Comparison of ENCODE assay signal across 7 cellular contexts in the genomic region with DNA sequence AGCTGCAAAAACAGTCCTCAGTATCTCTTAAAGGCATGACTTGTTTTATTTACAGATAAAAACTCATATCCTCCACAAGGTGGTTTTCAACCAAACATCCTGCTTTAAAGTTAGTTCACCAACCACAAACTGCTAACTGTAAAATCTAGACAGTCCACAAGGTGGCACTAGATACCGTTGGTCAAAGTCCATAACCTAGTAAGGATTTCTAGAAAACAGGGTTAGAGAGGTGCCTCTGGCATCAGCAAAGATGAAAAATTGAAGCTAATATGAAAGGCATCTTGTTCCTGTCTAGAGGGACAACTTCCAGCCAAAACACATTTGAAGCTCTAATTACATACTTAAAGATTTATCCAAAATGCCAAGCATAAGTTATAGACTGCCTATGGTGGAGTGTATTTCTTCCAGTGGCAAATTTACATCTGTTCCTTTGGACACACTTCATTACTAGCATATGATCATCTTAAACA. TPM values are rescaled to one million over a fixed set of nuclear protein-coding genes. Genes with fewer than 3 reads are reported as not detected.
DNase-seq lines count a peak whose midpoint lies in the region; ATAC-seq and TF ChIP-seq lines count a peak whose summit lies in the region.

No MANE protein-coding gene starts in this region.

- H3K27me3 Mint-ChIP-seq in activated T-cell treated with anti-CD3 and anti-CD28 coated beads, Interleukin-2, amount 50 U/mL, for 4 hours (ENCODE audit: low read depth): peaks cover 2% of the 10 kb centered on the region

- POLR2A ChIA-PET in IMR-90 (lab: Charles Lee; ENCODE audit: unreplicated experiment): no interaction called here

- no peaks in the 10 kb centered on the region for H3K9me3 ChIP-seq in IMR-90 (ENCODE audit: control insufficient read depth, insufficient read depth, low read length)
- H3K9me3 ChIP-seq in NT2/D1 (ENCODE audit: insufficient read depth, low read length): peaks cover 21% of the 10 kb centered on the region
- H3K9me3 ChIP-seq in parathyroid adenoma (ENCODE audit: control insufficient read depth, low read length): no peaks in the 10 kb centered on the region

- dilution Hi-C loops in IMR-90 (cut with HindIII; ENCODE audit: low sequenced_read_pairs, unreplicated experiment): no loop called here

- no peaks in the 10 kb centered on the region for H3K9me3 Mint-ChIP-seq in activated T-cell treated with anti-CD3 and anti-CD28 coated beads, Interleukin-2, amount 50 U/mL, for 4 hours

- no peak overlapping the region for H2BK5ac ChIP-seq in IMR-90 (ENCODE audit: low read depth, low read length, poor library complexity, severe bottlenecking)

- no peak for TF ChIP-seq POLR2A in IMR-90 (IDR thresholded peaks at IDR 0.05; ENCODE audit: low read depth, low read length)

- H3K36me3 ChIP-seq in GM06990 (ENCODE audit: control insufficient read depth, insufficient read depth, low read length) (0 out of 2 replicates have a peak, but pooled peaks cover 2% of the 10 kb centered on the region), IMR-90 (ENCODE audit: control insufficient read depth, insufficient read depth, low read length) (peaks cover 5% of the 10 kb centered on the region), NT2/D1 (ENCODE audit: insufficient read depth, insufficient read length, low read length) (no peaks in the 10 kb centered on the region), parathyroid adenoma (ENCODE audit: control insufficient read depth, insufficient read depth, low read length) (no peaks in the 10 kb centered on the region)

- H4K91ac ChIP-seq in IMR-90 (ENCODE audit: insufficient read depth, low read depth, low read length): no peak overlapping the region

- TF ChIP-seq CTCF in GM06990 (IDR thresholded peaks at IDR 0.05; ENCODE audit: insufficient read depth, low read length, poor library complexity, severe bottlenecking) (peak; percentile 56), IMR-90 (conservative IDR thresholded peaks at IDR 0.05; ENCODE audit: low read depth, low read length) (peak; percentile 89), foreskin keratinocyte (conservative IDR thresholded peaks at IDR 0.05) (peak; percentile 95), parathyroid adenoma (IDR thresholded peaks at IDR 0.05) (peak; percentile 88)

- H3K18ac ChIP-seq in IMR-90 (ENCODE audit: low read depth, low read length): no peak overlapping the region

- ATAC-seq in GM21723 (IDR thresholded peaks at IDR 0.05; ENCODE audit: unreplicated experiment) (peak; percentile 69), IMR-90 (ENCODE audit: low read depth) (peak; percentile 93), foreskin keratinocyte (peak; percentile 94)
- ATAC-seq in activated T-cell treated with anti-CD3 and anti-CD28 coated beads, Interleukin-2, amount 50 U/mL, for 4 hours: peak; percentile 81 to 89

- no peak overlapping the region for H3K14ac ChIP-seq in IMR-90 (replicated peaks; ENCODE audit: low read depth, low read length)

- H3K9ac ChIP-seq in IMR-90 (ENCODE audit: low read depth, low read length) (no peak overlapping the region), NT2/D1 (ENCODE audit: insufficient read length, low read depth) (no peak overlapping the region), parathyroid adenoma (no peak overlapping the region)

- no peak overlapping the region for H4K5ac ChIP-seq in IMR-90 (ENCODE audit: low read depth, low read length)

- H3K79me1 ChIP-seq in IMR-90 (ENCODE audit: low read depth in 1 of 2, low read length in 2 of 2): peaks cover 0 to 10% of the 10 kb centered on the region in 2 experiments; a peak in 3 of 4 replicates

- H2BK20ac ChIP-seq in IMR-90 (ENCODE audit: low read depth, low read length): no peak overlapping the region

- no peak overlapping the region for H3K4ac ChIP-seq in IMR-90 (ENCODE audit: low read depth, low read length)

- H3K79me2 ChIP-seq in parathyroid adenoma: no peaks in the 10 kb centered on the region

- no peak overlapping the region for H3K56ac ChIP-seq in IMR-90 (ENCODE audit: extremely low read depth, insufficient read depth, low read length)

- TF ChIP-seq RAD21 in IMR-90 (IDR thresholded peaks at IDR 0.05; ENCODE audit: low read length): peak; percentile 83

- no peaks in the 10 kb centered on the region for H3K27me3 ChIP-seq in GM06990 (replicated peaks; ENCODE audit: control insufficient read depth, insufficient read depth, low read length)
- no peaks in the 10 kb centered on the region for H3K27me3 ChIP-seq in IMR-90 (ENCODE audit: control insufficient read depth, insufficient read depth, low read length)
- no peaks in the 10 kb centered on the region for H3K27me3 ChIP-seq in NT2/D1 (ENCODE audit: insufficient read depth, insufficient read length)
- H3K27me3 ChIP-seq in foreskin keratinocyte: no peaks in the 10 kb centered on the region
- no peaks in the 10 kb centered on the region for H3K27me3 ChIP-seq in parathyroid adenoma (ENCODE audit: control insufficient read depth, insufficient read depth, low read length)

- H3K4me1 ChIP-seq in IMR-90 (ENCODE audit: control insufficient read depth, insufficient read depth, low read length): peaks cover 3% of the 10 kb centered on the region
- H3K4me1 ChIP-seq in NT2/D1 (ENCODE audit: insufficient read depth, insufficient read length): no peaks in the 10 kb centered on the region
- H3K4me1 ChIP-seq in foreskin keratinocyte: no peaks in the 10 kb centered on the region
- peaks cover 6% of the 10 kb centered on the region for H3K4me1 ChIP-seq in parathyroid adenoma

- DNase-seq in GM06990 (ENCODE audit: extremely low read depth, insufficient read length) (peak; percentile 67), IMR-90 (peak; percentile 83), NT2/D1 (ENCODE audit: low read depth, low spot score) (peak; percentile 75), foreskin keratinocyte (peak; percentile 49 to 72)
- peak; percentile 40 for DNase-seq in activated T-cell treated with anti-CD3 and anti-CD28 coated beads, Interleukin-2, amount 50 U/mL, for 4 hours

- peaks cover 39% of the 10 kb centered on the region for H3K4me1 Mint-ChIP-seq in activated T-cell treated with anti-CD3 and anti-CD28 coated beads, Interleukin-2, amount 50 U/mL, for 4 hours (ENCODE audit: low read depth)

- no peak overlapping the region for H3K23ac ChIP-seq in IMR-90 (ENCODE audit: low read depth, low read length)

- intact Hi-C loops in IMR-90 (cut with micrococcal nuclease): loop anchor here (1.0 to 5.0 kb wide), 5 partner anchors 57 to 543 kb away; partner anchors contain the start of gene ZMAT3

- H3K27ac ChIP-seq in IMR-90 (ENCODE audit: insufficient read depth, low read length): no peak overlapping the region
- no peak overlapping the region for H3K27ac ChIP-seq in foreskin keratinocyte
- H3K27ac ChIP-seq in parathyroid adenoma: no peak overlapping the region

- no peaks in the 10 kb centered on the region for H4K20me1 ChIP-seq in IMR-90 (ENCODE audit: insufficient read depth, low read length)

- no peak overlapping the region for H2AK5ac ChIP-seq in IMR-90 (ENCODE audit: low read depth, low read length)

- H3K4me2 ChIP-seq in IMR-90 (ENCODE audit: low read depth, low read length) (no peak overlapping the region), parathyroid adenoma (ENCODE audit: low read length) (no peak overlapping the region)

- CTCF ChIA-PET in IMR-90 (lab: Yijun Ruan, JAX): interaction anchor here (0.6 to 1.3 kb wide), 9 partner anchors 9 to 306 kb away, joined by 3 to 7 read pairs (median 4); partner anchors contain the start of gene ZMAT3

- H2AFZ ChIP-seq in IMR-90 (replicated peaks; ENCODE audit: low read length, poor library complexity) (no peak overlapping the region), parathyroid adenoma (no peak overlapping the region)

- H3K4me3 Mint-ChIP-seq in activated T-cell treated with anti-CD3 and anti-CD28 coated beads, Interleukin-2, amount 50 U/mL, for 4 hours: no peak overlapping the region

- no TSS peak for BruUV-seq in IMR-90 (replicated peaks; lab: Mats Ljungman, UMichigan)

- H3K36me3 Mint-ChIP-seq in activated T-cell treated with anti-CD3 and anti-CD28 coated beads, Interleukin-2, amount 50 U/mL, for 4 hours (ENCODE audit: insufficient read depth): peaks cover 4% of the 10 kb centered on the region

- in situ Hi-C loops in IMR-90 (cut with MboI; ENCODE audit: low sequenced_read_pairs): loop anchor here (25.0 kb wide), 1 partner anchor 547 kb away; the partner anchor contains the start of gene ACTL6A

- WGBS in IMR-90 (ENCODE audit: extremely low coverage in 2 of 2, insufficient read length in 1 of 2), 2 experiments: no CpG with 5 or more reads among the region's 1 CpG

- no peak overlapping the region for H2AK9ac ChIP-seq in IMR-90 (replicated peaks; ENCODE audit: low read depth, low read length, poor library complexity)

- H4K8ac ChIP-seq in IMR-90 (ENCODE audit: low read depth in 2 of 2, low read length in 2 of 2): no peak overlapping the region

- 0 out of 2 replicates have a peak, but pooled peaks cover 1% of the 10 kb centered on the region for H3K9me1 ChIP-seq in IMR-90 (ENCODE audit: insufficient read depth, low read length)

- H2BK120ac ChIP-seq in IMR-90 (ENCODE audit: low read depth, low read length): no peak overlapping the region

- H3K4me3 ChIP-seq in GM06990 (replicated peaks; ENCODE audit: low read depth, low read length) (no peak overlapping the region), IMR-90 (ENCODE audit: insufficient read depth, low read depth, low read length) (no peak overlapping the region), NT2/D1 (ENCODE audit: insufficient read length, low read depth) (no peak overlapping the region), parathyroid adenoma (ENCODE audit: low read depth, low read length) (no peak overlapping the region)

- no peak overlapping the region for H2BK15ac ChIP-seq in IMR-90 (ENCODE audit: low read depth, low read length)

TF ChIP-seq in IMR-90, 13 proteins besides CTCF, POLR2A, EP300 and RAD21:
- TF ChIP-seq SMC3 (IDR thresholded peaks at IDR 0.05; ENCODE audit: low read depth, low read length) (peak; percentile 81), MAZ (IDR thresholded peaks at IDR 0.05; ENCODE audit: borderline replicate concordance, low read depth, low read length) (no peak)

RNA-seq across cellular contexts. Expression of gene ZMAT3, which starts 56.0 kb away (rescaled TPM):
- total RNA-seq in IMR-90 (2012; rRNA removed): 11.7 and 21.7 TPM in 2 replicates
- 14.1 and 14.3 TPM in 2 replicates for polyA plus RNA-seq in IMR-90 (2012; rRNA removed)
- 6.1 and 7.0 TPM in 2 replicates for polyA plus RNA-seq in IMR-90 (2012; cell fraction: cytosol; rRNA removed)
- polyA plus RNA-seq in IMR-90 (2012; cell fraction: nucleus; rRNA removed; ENCODE audit: low replicate concordance): 6.0 and 10.6 TPM in 2 replicates
- 10 to 100 TPM in 1 of 3 donors, 1 to 10 TPM in 2; 9.3 to 13.5 (median 9.7) TPM for total RNA-seq in activated T-cell treated with anti-CD3 and anti-CD28 coated beads, Interleukin-2, amount 50 U/mL, for 4 hours
- total RNA-seq in foreskin keratinocyte: 6.1 and 10.4 TPM in 2 replicates
- polyA plus RNA-seq in foreskin keratinocyte: 1.5 and 2.5 TPM in 2 replicates
